ENCODE assay signal across 19 cellular contexts in the genomic region with DNA sequence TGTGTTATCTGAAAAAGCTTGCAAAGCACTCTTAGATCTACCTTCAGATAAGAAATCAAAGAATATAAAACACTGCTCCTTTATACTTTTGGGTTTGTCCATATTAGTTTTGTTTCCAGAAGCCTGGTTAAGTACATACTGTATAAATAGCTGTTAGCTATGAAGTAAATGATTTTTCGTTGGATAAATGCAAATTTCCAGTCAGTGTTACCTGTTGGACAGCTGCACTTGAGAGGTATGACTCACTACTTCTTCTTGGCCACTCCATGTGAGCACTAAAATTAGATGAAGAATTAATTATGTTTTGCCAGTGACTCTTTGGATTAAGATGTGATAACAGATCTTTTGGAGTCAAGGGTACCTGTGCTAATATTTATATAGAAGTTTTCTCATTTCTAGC. TPM values are rescaled to one million over a fixed set of nuclear protein-coding genes. Genes with fewer than 3 reads are reported as not detected.
DNase-seq lines count a peak whose midpoint lies in the region; ATAC-seq and TF ChIP-seq lines count a peak whose summit lies in the region.
"Had no signal": no experiment of that assay in that cellular context is flagged by ENCODE, and none has a peak within 500 bp of the region (broad histone marks: within the 10 kb centered on the region; RNA-seq: fewer than 3 reads in every experiment).

No MANE protein-coding gene starts in this region.

- DNase-seq in DMS53 treated with DMSO at 0.1 percent for 48 hours (lab: John Stamatoyannopoulos, UW; ENCODE audit: unreplicated experiment) (peak; percentile 59), lung (ENCODE audit: low spot score) (no peak), occipital lobe (lab: John Stamatoyannopoulos, UW) (no peak)
- DNase-seq in stimulated activated CD4-positive, alpha-beta T cell treated with anti-CD3 and anti-CD28 coated beads, Interleukin-4, amount 100 ng/mL, for 1 hour: no peak
- DNase-seq: CD4-positive, CD25-positive, alpha-beta regulatory T cell; COR-L47; GDM1; H7; HFFc6; Kasumi-1; NCI-H187; NCI-H446; NCI-H69; SHP77 treated with DMSO at 0.1 percent for 48 hours had no signal

- H3K4me3 ChIP-seq in HEK293 (ENCODE audit: low read depth, low read length) (no peak overlapping the region), lung (no peak overlapping the region)

- POLR2A ChIA-PET in HEK293 (lab: Yijun Ruan, JAX): no interaction called here

- CTCF ChIA-PET in HEK293 (lab: Yijun Ruan, JAX): interaction anchor here (0.9 kb wide), 1 partner anchor 30 kb away, joined by 3 read pairs; no protein-coding TSS in a partner anchor

- ATAC-seq in lung (ENCODE audit: insufficient read depth, low FRiP score): peak; percentile 59
- no peak for ATAC-seq in activated CD4-positive, CD25-positive, alpha-beta regulatory T cell treated with anti-CD3 and anti-CD28 coated beads, Interleukin-2, amount 50 U/mL, for 24 hours
- ATAC-seq: SK-N-SH treated with all-trans-retinoic acid at 6 μM for 48 hours had no signal

- H3K4me1 ChIP-seq in HEK293 (ENCODE audit: control insufficient read depth, insufficient read depth, low read length) (no peaks in the 10 kb centered on the region), lung (ENCODE audit: control insufficient read depth in 2 of 2, insufficient read depth in 2 of 2, low read length in 2 of 2) (no peaks in the 10 kb centered on the region)

- TF ChIP-seq CTCF in HEK293 (tag by site-specific recombination; IDR thresholded peaks at IDR 0.05) (no peak), VCaP (conservative IDR thresholded peaks at IDR 0.05) (no peak), lung (IDR thresholded peaks at IDR 0.05; ENCODE audit: control extremely low read depth, extremely low read depth) (no peak)

- H3K27me3 ChIP-seq in lung (ENCODE audit: control insufficient read depth, insufficient read depth): no peaks in the 10 kb centered on the region

- H3K27ac ChIP-seq in HEK293 (ENCODE audit: extremely low read depth, low read depth, low read length) (no peak overlapping the region), VCaP (peak overlapping the region; percentile 70), lung (ENCODE audit: low read depth in 1 of 2, low read length in 1 of 2) (no peak overlapping the region)
- H3K27ac ChIP-seq: RWPE1 had no signal

- H3K36me3 ChIP-seq in HEK293 (ENCODE audit: control insufficient read depth in 2 of 2, insufficient read depth in 1 of 2, low read length in 2 of 2) (no peaks in the 10 kb centered on the region), lung (ENCODE audit: control insufficient read depth in 2 of 2, insufficient read depth in 2 of 2, low read length in 2 of 2) (peaks cover 2 to 8% of the 10 kb centered on the region in 2 donors)

- 72 to 78% methylated on average over 1 of the region's 1 CpG for WGBS in lung, 2 donors

- H3K9me3 ChIP-seq in HEK293 (ENCODE audit: control insufficient read depth, insufficient read depth, low read depth, low read length): no peaks in the 10 kb centered on the region
- no peaks in the 10 kb centered on the region for H3K9me3 ChIP-seq in lung (ENCODE audit: control insufficient read depth in 2 of 2, insufficient read depth in 1 of 2, low read length in 1 of 2)

TF ChIP-seq in HEK293, 187 proteins besides CTCF, POLR2A, EP300 and RAD21:
- TF ChIP-seq ZNF391 (tag by site-specific recombination; IDR thresholded peaks at IDR 0.05; ENCODE audit: borderline replicate concordance, low read depth): no peak
- peak; percentile 29; the same call in 1 of the 2 replicates for TF ChIP-seq SCRT1 (tag by site-specific recombination; IDR thresholded peaks at IDR 0.05; ENCODE audit: borderline replicate concordance)
- TF ChIP-seq SCRT2 (tag by site-specific recombination; IDR thresholded peaks at IDR 0.05): peak; percentile 85

RNA-seq across cellular contexts. Expression of a gene that starts 9.5 kb away (rescaled TPM):
- total RNA-seq in lung (10 to 100 TPM; 53.2 to 57.6 TPM), occipital lobe (99.8 TPM)
- 10 to 100 TPM; 37.8 to 64.4 TPM for polyA plus RNA-seq in lung

RNA-seq across cellular contexts. Expression of a gene that starts 52.3 kb away (rescaled TPM):
- 10 to 100 TPM; 20.7 to 29.6 TPM for total RNA-seq in lung
- polyA plus RNA-seq in lung: 10 to 100 TPM in 1 of 2 donors, 1 to 10 TPM in 1; 6.4 to 10.9 TPM
- 27.8 TPM for total RNA-seq in occipital lobe
